In genomic region chr10:46325021-46325420, GRCh38 we compare ENCODE assay signal across 14 cellular contexts. TPM values are rescaled to one million over a fixed set of nuclear protein-coding genes. Genes with fewer than 3 reads are reported as not detected.
DNase-seq lines count a peak whose midpoint lies in the region; ATAC-seq, FAIRE-seq and TF ChIP-seq lines count a peak whose summit lies in the region.
"Had no signal": no experiment of that assay in that cellular context is flagged by ENCODE, and none has a peak within 500 bp of the region (broad histone marks: within the 10 kb centered on the region; RNA-seq: fewer than 3 reads in every experiment).

No MANE protein-coding gene starts in this region.

- TF ChIP-seq RAD21 in A549 (conservative IDR thresholded peaks at IDR 0.05 in 1 of 2, IDR thresholded peaks at IDR 0.05 in 1 of 2): peak in 1 of 2 experiments; percentile 27; a peak in 2 of 5 replicates

- TF ChIP-seq CTCF in A549 (IDR thresholded peaks at IDR 0.05): peak; percentile 29; the same call in 2 of the 3 replicates
- peak; percentile 30 for TF ChIP-seq CTCF in GM13977 (IDR thresholded peaks at IDR 0.05; ENCODE audit: extremely low read depth, insufficient read depth, missing control alignments)
- peak; percentile 36 for TF ChIP-seq CTCF in activated CD8-positive, alpha-beta T cell treated with anti-CD3 and anti-CD28 coated beads for 36 hours (IDR thresholded peaks at IDR 0.05)
- TF ChIP-seq CTCF in transverse colon (IDR thresholded peaks at IDR 0.05): peak in 2 of 5 experiments; percentile 7 to 17

- peak in 1 of 2 experiments; percentile 75; a peak in 3 of 6 replicates for ATAC-seq in A549
- ATAC-seq in activated CD8-positive, alpha-beta T cell treated with anti-CD3 and anti-CD28 coated beads for 36 hours: no peak
- ATAC-seq in stimulated activated naive CD8-positive, alpha-beta T cell treated with anti-CD3 and anti-CD28 coated beads, Interleukin-15, Interleukin-2, amounts not matched to agents 100 U/mL and 50 U/mL, for 24 hours: no peak
- ATAC-seq: CD8-positive, alpha-beta T cell; mucosa of descending colon had no signal

- H3K27ac ChIP-seq in A549 (0 out of 6 replicates have a peak overlapping the region, but pooled peaks of 1 of the 2 experiments have one; percentile 1), transverse colon (no peak overlapping the region)
- H3K27ac ChIP-seq: epithelial cell of prostate had no signal

- TF ChIP-seq POLR2A in A549 (IDR thresholded peaks at IDR 0.05; ENCODE audit: low read length) (no peak), transverse colon (IDR thresholded peaks at IDR 0.05) (no peak)

- H3K4me3 Mint-ChIP-seq in activated CD8-positive, alpha-beta T cell treated with anti-CD3 and anti-CD28 coated beads for 36 hours: no peak overlapping the region
- H3K4me3 Mint-ChIP-seq: CD8-positive, alpha-beta T cell had no signal

- in situ Hi-C loops in GM13977 (cut with MboI; ENCODE audit: low pct_unique_long_range_greater_than_20kb, low sequenced_read_pairs, unreplicated experiment) (no loop called here), transverse colon (cut with MboI; ENCODE audit: low pct_ligation_motif_present in 1 of 4, low pct_unique_long_range_greater_than_20kb in 1 of 4, low sequenced_read_pairs in 3 of 4) (no loop called here)

- H3K36me3 Mint-ChIP-seq in activated CD8-positive, alpha-beta T cell treated with anti-CD3 and anti-CD28 coated beads for 36 hours (ENCODE audit: low read depth): no peaks in the 10 kb centered on the region
- H3K36me3 Mint-ChIP-seq: CD8-positive, alpha-beta T cell had no signal

- WGBS in A549 (ENCODE audit: missing lambda C conversion rate): 88% methylated on average over 1 of the region's 1 CpG
- 77 to 100% methylated on average over 1 of the region's 1 CpG for WGBS in transverse colon (ENCODE audit: low coverage in 1 of 2), 2 donors

- no peaks in the 10 kb centered on the region for H3K36me3 ChIP-seq in transverse colon

- intact Hi-C loops in activated CD8-positive, alpha-beta T cell treated with anti-CD3 and anti-CD28 coated beads for 36 hours (cut with micrococcal nuclease): no loop called here
- intact Hi-C loops in transverse colon (cut with DNase I; ENCODE audit: low total_unique reads): no loop called here

- H3K4me2 ChIP-seq in A549: peak overlapping the region; percentile 14; the same call in 1 of the 3 replicates

- H3K9me3 ChIP-seq in A549 (no peaks in the 10 kb centered on the region), transverse colon (no peaks in the 10 kb centered on the region)
- H3K9me3 ChIP-seq: mucosa of descending colon had no signal

- no peaks in the 10 kb centered on the region for H3K9me3 Mint-ChIP-seq in activated CD8-positive, alpha-beta T cell treated with anti-CD3 and anti-CD28 coated beads for 36 hours
- H3K9me3 Mint-ChIP-seq: CD8-positive, alpha-beta T cell had no signal

- H3K27me3 ChIP-seq in transverse colon: no peaks in the 10 kb centered on the region

- TF ChIP-seq EP300 in A549 (IDR thresholded peaks at IDR 0.05) (no peak), transverse colon (IDR thresholded peaks at IDR 0.05; ENCODE audit: low read depth) (no peak)

- no peak overlapping the region for H3K27ac Mint-ChIP-seq in activated CD8-positive, alpha-beta T cell treated with anti-CD3 and anti-CD28 coated beads for 36 hours
- H3K27ac Mint-ChIP-seq: CD8-positive, alpha-beta T cell had no signal

- no peaks in the 10 kb centered on the region for H3K4me1 Mint-ChIP-seq in activated CD8-positive, alpha-beta T cell treated with anti-CD3 and anti-CD28 coated beads for 36 hours (ENCODE audit: low read depth)

- POLR2A ChIA-PET in A549 (lab: Yijun Ruan, JAX): no interaction called here
- POLR2A ChIA-PET in activated CD8-positive, alpha-beta T cell treated with anti-CD3 and anti-CD28 coated beads for 36 hours (lab: Charles Lee): no interaction called here

- DNase-seq in A549 (ENCODE audit: low read depth in 1 of 2, low spot score in 1 of 2) (peak in 1 of 2 experiments; percentile 18), GM13977 (ENCODE audit: low spot score) (no peak), hippocampal formation (lab: John Stamatoyannopoulos, UW) (peak; percentile 7 to 22), dermis blood vessel endothelial cell (no peak), transverse colon (no peak), mesenteric fat pad (ENCODE audit: low spot score) (no peak)
- DNase-seq in activated CD8-positive, alpha-beta T cell treated with anti-CD3 and anti-CD28 coated beads for 36 hours: no peak
- no peak for DNase-seq in stimulated activated naive CD8-positive, alpha-beta T cell treated with anti-CD3 and anti-CD28 coated beads, Interleukin-15, Interleukin-2, amounts not matched to agents 100 U/mL and 50 U/mL, for 24 hours
- DNase-seq: activated naive CD4-positive, alpha-beta T cell treated with anti-CD3 and anti-CD28 coated beads, Interleukin-2, amount 50 U/mL, for 16 hours; CD8-positive, alpha-beta T cell; mucosa of descending colon; NK-92 treated with Interleukin-12 subunit alpha and Interleukin-12 subunit beta, amount 100 ng/mL, for 24 hours had no signal

- no peak for FAIRE-seq in A549 (lab: Jason Lieb, UNC)

- no peak overlapping the region for H3K4me3 ChIP-seq in A549
- H3K4me3 ChIP-seq in transverse colon: no peak overlapping the region
- H3K4me3 ChIP-seq: mucosa of descending colon had no signal

- peaks cover 24% of the 10 kb centered on the region for H3K4me1 ChIP-seq in A549
- peaks cover 0 to 16% (median 2%) of the 10 kb centered on the region in 4 donors for H3K4me1 ChIP-seq in transverse colon

- no peaks in the 10 kb centered on the region for H3K27me3 Mint-ChIP-seq in activated CD8-positive, alpha-beta T cell treated with anti-CD3 and anti-CD28 coated beads for 36 hours

- CTCF ChIA-PET in A549 (lab: Yijun Ruan, JAX): interaction anchor here (0.6 to 1.1 kb wide), 2 partner anchors 34 to 79 kb away, joined by 3 to 4 read pairs; no protein-coding TSS in a partner anchor
- CTCF ChIA-PET in activated CD8-positive, alpha-beta T cell treated with anti-CD3 and anti-CD28 coated beads for 36 hours (lab: Charles Lee): interaction anchor here (1.1 to 1.4 kb wide), 2 partner anchors 96 to 97 kb away, joined by 3 to 4 read pairs; no protein-coding TSS in a partner anchor

TF ChIP-seq in A549, 52 proteins besides CTCF, POLR2A, EP300 and RAD21:
- TF ChIP-seq SMC3 (IDR thresholded peaks at IDR 0.05) (0 out of 3 replicates have a peak, but pooled peaks have one; percentile 25), PHF8 (IDR thresholded peaks at IDR 0.05; ENCODE audit: borderline replicate concordance, low read depth) (no peak), MAX (IDR thresholded peaks at IDR 0.05) (no peak), MAFK (IDR thresholded peaks at IDR 0.05; ENCODE audit: partially characterized antibody) (no peak), HOXB13 (CRISPR knock-in tag; IDR thresholded peaks at IDR 0.05; ENCODE audit: low read depth) (no peak), POLR2AphosphoS2 (conservative IDR thresholded peaks at IDR 0.05; ENCODE audit: low read length) (no peak), ZFP36 (IDR thresholded peaks at IDR 0.05; ENCODE audit: borderline replicate concordance, partially characterized antibody) (no peak)
TF ChIP-seq in A549: peak in this region for 1.

RNA-seq across cellular contexts. Expression of gene ANTXRL, which starts 38.2 kb away (rescaled TPM):
- polyA plus RNA-seq in A549 (2011; rRNA removed) (0.09 and 0.26 TPM in 2 replicates), A549 (2017; fragmentation: RNase III; extraction: RNeasy Plus Mini Kit Qiagen cat#74134 plus additional on column Dnase treatment) (0.13 to 0.30 TPM (median 0.25 TPM) in 3 replicates)
- polyA plus RNA-seq in A549 (2012; cell fraction: cytosol; rRNA removed): 0.19 and 0.20 TPM in 2 replicates
- 0.47 and 0.58 TPM in 2 replicates for polyA plus RNA-seq in A549 (2012; cell fraction: nucleus; rRNA removed)
- polyA minus RNA-seq in A549 (2011; rRNA and poly(A)+ RNA removed): 0.08 and 0.19 TPM in 2 replicates
- total RNA-seq in activated CD8-positive, alpha-beta T cell treated with anti-CD3 and anti-CD28 coated beads for 36 hours: not detected
- total RNA-seq in dermis blood vessel endothelial cell (not detected in 2 replicates), transverse colon (not detected), mesenteric fat pad (not detected)
- total RNA-seq: CD8-positive, alpha-beta T cell; mucosa of descending colon; urinary bladder had no signal

RNA-seq across cellular contexts. Expression of gene ANXA8L1, which starts 50.6 kb away (rescaled TPM):
- polyA plus RNA-seq in A549 (2011; rRNA removed): 31.8 and 33.7 TPM in 2 replicates
- 34.5 and 42.0 TPM in 2 replicates for polyA plus RNA-seq in A549 (2012; cell fraction: cytosol; rRNA removed)
- polyA plus RNA-seq in A549 (2012; cell fraction: nucleus; rRNA removed): 67.8 and 88.3 TPM in 2 replicates
- polyA plus RNA-seq in A549 (2017; fragmentation: RNase III; extraction: RNeasy Plus Mini Kit Qiagen cat#74134 plus additional on column Dnase treatment): 88.9 to 95.8 TPM (median 92.3 TPM) in 3 replicates
- polyA minus RNA-seq in A549 (2011; rRNA and poly(A)+ RNA removed): 29.7 and 31.2 TPM in 2 replicates
- not detected for total RNA-seq in activated CD8-positive, alpha-beta T cell treated with anti-CD3 and anti-CD28 coated beads for 36 hours
- not detected in 2 replicates for total RNA-seq in dermis blood vessel endothelial cell
- not detected for total RNA-seq in transverse colon
- not detected for total RNA-seq in mesenteric fat pad
- total RNA-seq: CD8-positive, alpha-beta T cell; mucosa of descending colon had no signal

Comparison
In these comparisons a context has a peak if more than half of its experiments do, and no peak if none do; other contexts are left out.
1. DNase-seq: peak in hippocampal formation (2 of 2); none in GM13977 (single experiment), activated CD8-positive, alpha-beta T cell treated with anti-CD3 and anti-CD28 coated beads for 36 hours (single experiment), dermis blood vessel endothelial cell (single experiment), transverse colon (single experiment), stimulated activated naive CD8-positive, alpha-beta T cell treated with anti-CD3 and anti-CD28 coated beads, Interleukin-15, Interleukin-2, amounts not matched to agents 100 U/mL and 50 U/mL, for 24 hours (single experiment) and mesenteric fat pad (single experiment).